7 cellular contexts compared by ENCODE assay signal in genomic region chr12:57135939-57136338, GRCh38. TPM values are rescaled to one million over a fixed set of nuclear protein-coding genes. Genes with fewer than 3 reads are reported as not detected.
DNase-seq lines count a peak whose midpoint lies in the region; ATAC-seq and TF ChIP-seq lines count a peak whose summit lies in the region.

No MANE protein-coding gene starts in this region.

- H3K4me3 ChIP-seq in neural progenitor cell, result peak overlapping the region; percentile 24
- no peak overlapping the region for H3K4me3 ChIP-seq in urinary bladder (ENCODE audit: low read depth, low read length)

- H4K20me1 ChIP-seq in neural progenitor cell (ENCODE audit: low read depth), result peaks cover 81% of the 10 kb centered on the region

- ATAC-seq in Right ventricle myocardium superior (ENCODE audit: poor library complexity) (peak; percentile 40), HG03571 (IDR thresholded peaks at IDR 0.05; ENCODE audit: unreplicated experiment) (no peak), GM18505 (IDR thresholded peaks at IDR 0.05; ENCODE audit: unreplicated experiment) (no peak)

- DNase-seq in Right ventricle myocardium superior (peak; percentile 83), neural progenitor cell (ENCODE audit: low spot score) (peak; percentile 65), NCI-H146 (lab: John Stamatoyannopoulos, UW) (no peak)

- TF ChIP-seq POLR2A in GM18505 (IDR thresholded peaks at IDR 0.05; ENCODE audit: borderline replicate concordance, extremely low read depth, insufficient read depth, insufficient read length), result no peak

- H3F3A ChIP-seq in neural progenitor cell (ENCODE audit: low read depth), result peaks cover 25% of the 10 kb centered on the region

- no peaks in the 10 kb centered on the region for H3K27me3 ChIP-seq in neural progenitor cell

- no peak overlapping the region for H2AFZ ChIP-seq in neural progenitor cell (replicated peaks)

- H3K36me3 ChIP-seq in neural progenitor cell (no peaks in the 10 kb centered on the region), urinary bladder (ENCODE audit: insufficient read depth) (peaks cover 1% of the 10 kb centered on the region)

- H3K4me1 Mint-ChIP-seq in neural progenitor cell, result peaks cover 60% of the 10 kb centered on the region

- H3K4me3 Mint-ChIP-seq in neural progenitor cell, result peak overlapping the region; percentile 36

- intact Hi-C loops in Right ventricle myocardium superior (cut with DNase I), result no loop called here

- H3K27ac ChIP-seq in adipose tissue (ENCODE audit: low read depth, low read length) (peak overlapping the region; percentile 1), neural progenitor cell (peak overlapping the region; percentile 63), urinary bladder (ENCODE audit: low read depth) (peak overlapping the region; percentile 66)

- no peak overlapping the region for H3K27ac Mint-ChIP-seq in neural progenitor cell

- H3K27me3 Mint-ChIP-seq in neural progenitor cell (ENCODE audit: insufficient read depth, low read depth), result peaks cover 2% of the 10 kb centered on the region

- TF ChIP-seq CTCF in neural progenitor cell (IDR thresholded peaks at IDR 0.05), result no peak

- H3K9me3 ChIP-seq in neural progenitor cell (ENCODE audit: low read depth), result no peaks in the 10 kb centered on the region

- H3K9ac ChIP-seq in neural progenitor cell, result no peak overlapping the region

- no peaks in the 10 kb centered on the region for H3K9me3 Mint-ChIP-seq in neural progenitor cell

- H3K4me1 ChIP-seq in neural progenitor cell (peaks cover 42% of the 10 kb centered on the region), urinary bladder (ENCODE audit: insufficient read depth) (no peaks in the 10 kb centered on the region)

- H3K79me2 ChIP-seq in neural progenitor cell (ENCODE audit: low read depth), result peaks cover 69% of the 10 kb centered on the region

- peaks cover 9% of the 10 kb centered on the region for H3K36me3 Mint-ChIP-seq in neural progenitor cell

- peak overlapping the region; percentile 69 for H3K4me2 ChIP-seq in neural progenitor cell

- WGBS in adipose tissue, 3 donors, result 28 to 74% (median 40%) methylated on average over 9 to 12 of the region's 12 CpGs
- WGBS in urinary bladder, result 32% methylated on average over 12 of the region's 12 CpGs

RNA-seq across cellular contexts. Expression of gene LRP1, which starts 7.7 kb away (rescaled TPM):
- 100 to 1,000 TPM in 2 of 3 donors, 10 to 100 TPM in 1; 28.1 to 414 (median 116) TPM for polyA plus RNA-seq in adipose tissue
- total RNA-seq in Right ventricle myocardium superior, result 121 TPM
- total RNA-seq in neural progenitor cell (ENCODE audit: low replicate concordance), result 13.9 and 31.9 TPM in 2 replicates
- total RNA-seq in urinary bladder, result 146 TPM
- polyA plus RNA-seq in urinary bladder, result 141 TPM

RNA-seq across cellular contexts. Expression of gene LRP1-AS, which starts 11.5 kb away (rescaled TPM):
- polyA plus RNA-seq in adipose tissue, result not detected
- not detected for total RNA-seq in Right ventricle myocardium superior
- total RNA-seq in neural progenitor cell (ENCODE audit: low replicate concordance), result not detected in 2 replicates
- total RNA-seq in urinary bladder, result not detected
- not detected for polyA plus RNA-seq in urinary bladder

RNA-seq across cellular contexts. Expression of gene STAT6, which starts 24.8 kb away (rescaled TPM):
- polyA plus RNA-seq in adipose tissue, result 100 to 1,000 TPM in 2 of 3 donors, 10 to 100 TPM in 1; 57.2 to 170 (median 120) TPM
- total RNA-seq in Right ventricle myocardium superior, result 49.5 TPM
- 12.9 and 21.6 TPM in 2 replicates for total RNA-seq in neural progenitor cell (ENCODE audit: low replicate concordance)
- total RNA-seq in urinary bladder, result 60.5 TPM
- polyA plus RNA-seq in urinary bladder, result 172 TPM

RNA-seq across cellular contexts. Expression of gene NAB2, which starts 47.0 kb away (rescaled TPM):
- polyA plus RNA-seq in adipose tissue, result 10 to 100 TPM in 2 of 3 donors, 1 to 10 TPM in 1; 3.9 to 26.9 (median 17.1) TPM
- 10.3 TPM for total RNA-seq in Right ventricle myocardium superior
- 19.8 and 41.3 TPM in 2 replicates for total RNA-seq in neural progenitor cell (ENCODE audit: low replicate concordance)
- 25.6 TPM for total RNA-seq in urinary bladder
- polyA plus RNA-seq in urinary bladder, result 39.1 TPM

RNA-seq across cellular contexts. Expression of gene NEMP1, which starts 57.3 kb away (rescaled TPM):
- polyA plus RNA-seq in adipose tissue (1 to 10 TPM; 1.7 to 2.3 (median 1.8) TPM), urinary bladder (8.5 TPM)
- total RNA-seq in Right ventricle myocardium superior (3.0 TPM), neural progenitor cell (ENCODE audit: low replicate concordance) (55.3 and 72.0 TPM in 2 replicates), urinary bladder (18.0 TPM)

Comparison
In these comparisons a context has a peak if more than half of its experiments do, and no peak if none do; other contexts are left out.
1. H3K27ac ChIP-seq: peak in every context shown above with its lines; median percentile 66 in urinary bladder; 63 in neural progenitor cell; 1 in adipose tissue.